Comparison of ENCODE assay signal across 12 cellular contexts in the genomic region with DNA sequence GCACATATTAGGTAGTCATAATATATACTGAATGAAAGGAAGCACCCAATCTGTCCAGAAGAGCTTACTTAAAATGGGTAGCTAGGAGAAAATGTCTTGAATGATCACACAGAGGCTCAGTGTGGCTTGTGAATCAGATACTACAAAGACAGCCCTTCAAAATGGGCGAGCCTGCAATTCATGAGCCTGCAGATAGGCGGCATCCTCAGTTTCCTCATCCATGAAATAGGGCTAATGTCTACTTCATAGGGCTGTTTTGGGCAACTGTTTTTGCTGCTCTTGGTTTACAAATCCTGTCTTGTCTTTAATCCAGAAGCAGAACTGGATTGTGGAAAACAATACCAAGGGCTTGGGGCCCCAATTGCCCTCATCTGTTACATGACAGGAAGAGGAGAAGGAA.
DNase-seq lines count a peak whose midpoint lies in the region; ATAC-seq and TF ChIP-seq lines count a peak whose summit lies in the region.
"Had no signal": no experiment of that assay in that cellular context is flagged by ENCODE, and none has a peak within 500 bp of the region (broad histone marks: within the 10 kb centered on the region; RNA-seq: fewer than 3 reads in every experiment).

No MANE protein-coding gene starts in this region.

- TF ChIP-seq CTCF in epithelial cell of proximal tubule (conservative IDR thresholded peaks at IDR 0.05; ENCODE audit: low read depth, low read length) (peak; percentile 62), smooth muscle cell (IDR thresholded peaks at IDR 0.05; ENCODE audit: borderline replicate concordance, insufficient read depth, poor library complexity, severe bottlenecking) (peak; percentile 35), gastrocnemius medialis (IDR thresholded peaks at IDR 0.05 in 4 of 5, conservative IDR thresholded peaks at IDR 0.05 in 1 of 5) (no peak)

- H3K27ac ChIP-seq in smooth muscle cell (ENCODE audit: low read depth), result peak overlapping the region; percentile 78
- no peak overlapping the region for H3K27ac ChIP-seq in gastrocnemius medialis

- in situ Hi-C loops in gastrocnemius medialis (cut with MboI; ENCODE audit: low sequenced_read_pairs in 4 of 4), result no loop called here

- no peaks in the 10 kb centered on the region for H3K4me1 Mint-ChIP-seq in activated CD8-positive, alpha-beta memory T cell treated with anti-CD3 and anti-CD28 coated beads, Interleukin-2, amount 10 ng/mL, durations not matched to agents 7 days and 5 days
- H3K4me1 Mint-ChIP-seq: naive B cell, T-helper 17 cell had no signal

- H3K36me3 Mint-ChIP-seq in activated CD8-positive, alpha-beta memory T cell treated with anti-CD3 and anti-CD28 coated beads, Interleukin-2, amount 10 ng/mL, durations not matched to agents 7 days and 5 days, result no peaks in the 10 kb centered on the region

- H3K36me3 ChIP-seq in smooth muscle cell (ENCODE audit: low read depth), result peaks cover 5% of the 10 kb centered on the region
- H3K36me3 ChIP-seq in gastrocnemius medialis, result no peaks in the 10 kb centered on the region

- H3K27me3 Mint-ChIP-seq in activated CD8-positive, alpha-beta memory T cell treated with anti-CD3 and anti-CD28 coated beads, Interleukin-2, amount 10 ng/mL, durations not matched to agents 7 days and 5 days, result peaks cover 15% of the 10 kb centered on the region

- 63% methylated on average over 2 of the region's 2 CpGs for WGBS in smooth muscle cell (ENCODE audit: low lambda C conversion rate)

- H3K4me1 ChIP-seq in smooth muscle cell (ENCODE audit: low read depth), result no peaks in the 10 kb centered on the region
- no peaks in the 10 kb centered on the region for H3K4me1 ChIP-seq in gastrocnemius medialis

- no peak overlapping the region for H3K9ac ChIP-seq in smooth muscle cell (ENCODE audit: low read depth)

- no peak for ATAC-seq in activated CD8-positive, alpha-beta memory T cell treated with anti-CD3 and anti-CD28 coated beads, Interleukin-2, amount 10 ng/mL, durations not matched to agents 7 days and 5 days
- ATAC-seq in gastrocnemius medialis, result no peak
- ATAC-seq: T-helper 17 cell had no signal

- no peaks in the 10 kb centered on the region for H3K27me3 ChIP-seq in smooth muscle cell (ENCODE audit: low read depth)
- no peaks in the 10 kb centered on the region for H3K27me3 ChIP-seq in gastrocnemius medialis

- peak overlapping the region; percentile 58 for H3K4me2 ChIP-seq in smooth muscle cell

- H4K20me1 ChIP-seq in smooth muscle cell (ENCODE audit: low read depth), result no peaks in the 10 kb centered on the region

- no peak for TF ChIP-seq POLR2A in gastrocnemius medialis (IDR thresholded peaks at IDR 0.05)

- peaks cover 16% of the 10 kb centered on the region for H3F3A ChIP-seq in smooth muscle cell (ENCODE audit: low read depth)

- no peak overlapping the region for H3K27ac Mint-ChIP-seq in activated CD8-positive, alpha-beta memory T cell treated with anti-CD3 and anti-CD28 coated beads, Interleukin-2, amount 10 ng/mL, durations not matched to agents 7 days and 5 days
- H3K27ac Mint-ChIP-seq: activated naive CD4-positive, alpha-beta T cell treated with anti-CD3 and anti-CD28 coated beads, Interleukin-2, amount 50 U/mL, for 24 hours; naive B cell; T-helper 17 cell had no signal

- H3K9me3 ChIP-seq in smooth muscle cell (replicated peaks; ENCODE audit: low read depth), result no peaks in the 10 kb centered on the region
- no peaks in the 10 kb centered on the region for H3K9me3 ChIP-seq in gastrocnemius medialis

- DNase-seq in stimulated activated CD4-positive, alpha-beta T cell treated with anti-CD3 and anti-CD28 coated beads, Interleukin-15, amount 100 ng/mL, for 24 hours, result peak; percentile 28
- DNase-seq in stimulated activated CD4-positive, alpha-beta T cell treated with anti-CD3 and anti-CD28 coated beads, Interleukin-4, amount 100 ng/mL, for 1 hour, result no peak
- DNase-seq in NAMALWA (ENCODE audit: low spot score) (peak; percentile 47), epithelial cell of proximal tubule (ENCODE audit: low read depth) (no peak), smooth muscle cell (lab: John Stamatoyannopoulos, UW; ENCODE audit: unreplicated experiment) (no peak), NOMO-1 (lab: John Stamatoyannopoulos, UW; ENCODE audit: unreplicated experiment in 2 of 2) (no peak), gastrocnemius medialis (no peak)
- no peak for DNase-seq in activated CD8-positive, alpha-beta memory T cell treated with anti-CD3 and anti-CD28 coated beads, Interleukin-2, amount 10 ng/mL, durations not matched to agents 7 days and 5 days
- DNase-seq: COR-L47, naive B cell, T-helper 17 cell had no signal

- intact Hi-C loops in gastrocnemius medialis (cut with DNase I; ENCODE audit: low total_unique reads), result no loop called here

- no peak overlapping the region for H3K4me3 Mint-ChIP-seq in activated CD8-positive, alpha-beta memory T cell treated with anti-CD3 and anti-CD28 coated beads, Interleukin-2, amount 10 ng/mL, durations not matched to agents 7 days and 5 days
- H3K4me3 Mint-ChIP-seq: activated naive CD4-positive, alpha-beta T cell treated with anti-CD3 and anti-CD28 coated beads, Interleukin-2, amount 50 U/mL, for 24 hours; naive B cell; T-helper 17 cell had no signal

- no peak overlapping the region for H2AFZ ChIP-seq in smooth muscle cell (ENCODE audit: low read depth)

- CTCF ChIA-PET in activated CD8-positive, alpha-beta memory T cell treated with anti-CD3 and anti-CD28 coated beads, Interleukin-2, amount 10 ng/mL, durations not matched to agents 7 days and 5 days (lab: Charles Lee), result no interaction called here

- peaks cover 5% of the 10 kb centered on the region for H3K9me3 Mint-ChIP-seq in activated CD8-positive, alpha-beta memory T cell treated with anti-CD3 and anti-CD28 coated beads, Interleukin-2, amount 10 ng/mL, durations not matched to agents 7 days and 5 days (ENCODE audit: low read depth)

- no peaks in the 10 kb centered on the region for H3K79me2 ChIP-seq in smooth muscle cell (ENCODE audit: low read depth)

- H3K4me3 ChIP-seq in epithelial cell of proximal tubule (ENCODE audit: low read depth, low read length) (no peak overlapping the region), smooth muscle cell (no peak overlapping the region), gastrocnemius medialis (no peak overlapping the region)

Comparison
In these comparisons a context has a peak if more than half of its experiments do, and no peak if none do; other contexts are left out.
1. DNase-seq: peak in stimulated activated CD4-positive, alpha-beta T cell treated with anti-CD3 and anti-CD28 coated beads, Interleukin-15, amount 100 ng/mL, for 24 hours (single experiment) and NAMALWA (single experiment); none in stimulated activated CD4-positive, alpha-beta T cell treated with anti-CD3 and anti-CD28 coated beads, Interleukin-4, amount 100 ng/mL, for 1 hour (single experiment), epithelial cell of proximal tubule (single experiment), smooth muscle cell (single experiment), activated CD8-positive, alpha-beta memory T cell treated with anti-CD3 and anti-CD28 coated beads, Interleukin-2, amount 10 ng/mL, durations not matched to agents 7 days and 5 days (single experiment), NOMO-1 (0 of 2) and gastrocnemius medialis (0 of 2).
2. CTCF ChIP-seq: peak in epithelial cell of proximal tubule (single experiment) and smooth muscle cell (single experiment); none in gastrocnemius medialis (0 of 5).